In genomic region chr22:50307891-50308596, GRCh38 we compare ENCODE assay signal across 10 cellular contexts. TPM values are rescaled to one million over a fixed set of nuclear protein-coding genes. Genes with fewer than 3 reads are reported as not detected.
DNase-seq lines count a peak whose midpoint lies in the region; ATAC-seq and TF ChIP-seq lines count a peak whose summit lies in the region.
"Had no signal": no experiment of that assay in that cellular context is flagged by ENCODE, and none has a peak within 500 bp of the region (broad histone marks: within the 10 kb centered on the region; RNA-seq: fewer than 3 reads in every experiment).

No MANE protein-coding gene starts in this region.

- no peak for TF ChIP-seq POLR2A in gastroesophageal sphincter (IDR thresholded peaks at IDR 0.05)

- ATAC-seq in RWPE2 (ENCODE audit: low read depth) (no peak), gastroesophageal sphincter (no peak), psoas muscle (no peak), GM19328 (IDR thresholded peaks at IDR 0.05; ENCODE audit: unreplicated experiment) (no peak)

- peaks cover 24% of the 10 kb centered on the region for H3K4me1 ChIP-seq in RWPE2 (ENCODE audit: insufficient read depth, poor library complexity, severe bottlenecking)
- peaks cover 4 to 62% (median 44%) of the 10 kb centered on the region in 3 donors for H3K4me1 ChIP-seq in gastroesophageal sphincter
- H3K4me1 ChIP-seq in psoas muscle = peaks cover 28% of the 10 kb centered on the region

- peaks cover 6% of the 10 kb centered on the region for H3K36me3 ChIP-seq in RWPE2 (ENCODE audit: low read depth)
- peaks cover 0 to 10% of the 10 kb centered on the region in 2 donors for H3K36me3 ChIP-seq in gastroesophageal sphincter
- no peaks in the 10 kb centered on the region for H3K36me3 ChIP-seq in psoas muscle (ENCODE audit: insufficient read depth in 1 of 2, low read depth in 1 of 2)

- H3K4me3 ChIP-seq in RWPE2 (ENCODE audit: severe bottlenecking) (no peak overlapping the region), gastroesophageal sphincter (peak overlapping the region in 1 of 2 donors; percentile 94), psoas muscle (peak overlapping the region; percentile 1)

- H3K9me3 Mint-ChIP-seq in CD14-positive monocyte = peaks cover 0 to 2% (median 0%) of the 10 kb centered on the region in 7 donors
- H3K9me3 Mint-ChIP-seq: activated T-cell treated with anti-CD3 and anti-CD28 coated beads, Interleukin-2, amount 50 U/mL, for 72 hours had no signal

- intact Hi-C loops in CD14-positive monocyte (cut with micrococcal nuclease) (loop anchor here in 1 of 2 donors (2.0 to 10.0 kb wide), 2 partner anchors 19 to 343 kb away; partner anchors contain the start of genes DENND6B and PIM3), psoas muscle (cut with DNase I) (no loop called here)

- H3K27ac Mint-ChIP-seq in CD14-positive monocyte = peak overlapping the region; percentile 76 to 97 (median 94)
- H3K27ac Mint-ChIP-seq: activated T-cell treated with anti-CD3 and anti-CD28 coated beads, Interleukin-2, amount 50 U/mL, for 72 hours had no signal

- no peak for DNase-seq in CD14-positive monocyte (ENCODE audit: low spot score)
- no peak for DNase-seq in RWPE2 (ENCODE audit: low spot score)
- DNase-seq in psoas muscle = peak in 1 of 2 donors; percentile 62
- DNase-seq in DMS79 (lab: John Stamatoyannopoulos, UW) = no peak
- no peak for DNase-seq in NCI-H146 treated with DMSO at 0.1 percent for 48 hours (lab: John Stamatoyannopoulos, UW; ENCODE audit: unreplicated experiment)
- no peak for DNase-seq in central memory CD4-positive, alpha-beta T cell

- peaks cover 2% of the 10 kb centered on the region in 3 donors for H3K27me3 Mint-ChIP-seq in CD14-positive monocyte (ENCODE audit: low read depth in 3 of 3)

- no peak for TF ChIP-seq CTCF in CD14-positive monocyte (IDR thresholded peaks at IDR 0.05)
- no peak for TF ChIP-seq CTCF in RWPE2 (IDR thresholded peaks at IDR 0.05; ENCODE audit: poor library complexity, severe bottlenecking)
- no peak for TF ChIP-seq CTCF in gastroesophageal sphincter (IDR thresholded peaks at IDR 0.05)
- no peak for TF ChIP-seq CTCF in psoas muscle (IDR thresholded peaks at IDR 0.05)

- 10% methylated on average over 4 of the region's 19 CpGs; no CpG with 5 or more reads in 1 of the 2 donors for WGBS in gastroesophageal sphincter (ENCODE audit: low coverage in 1 of 2), 2 donors
- 31 to 60% (median 40%) methylated on average over 13 to 19 of the region's 19 CpGs for WGBS in psoas muscle, 3 donors

- H3K27me3 ChIP-seq in RWPE2 (ENCODE audit: insufficient read depth, poor library complexity, severe bottlenecking) (no peaks in the 10 kb centered on the region), gastroesophageal sphincter (no peaks in the 10 kb centered on the region), psoas muscle (ENCODE audit: insufficient read depth in 3 of 3, low read length in 2 of 3) (peaks cover 0 to 6% (median 0%) of the 10 kb centered on the region in 3 donors)

- peak overlapping the region; percentile 69 to 82 for H3K4me3 Mint-ChIP-seq in CD14-positive monocyte

- peaks cover 40% of the 10 kb centered on the region for H3K4me1 Mint-ChIP-seq in CD14-positive monocyte

- TF ChIP-seq EP300 in gastroesophageal sphincter (IDR thresholded peaks at IDR 0.05) = no peak

- H3K9me3 ChIP-seq in RWPE2 (ENCODE audit: severe bottlenecking) = no peaks in the 10 kb centered on the region
- no peaks in the 10 kb centered on the region for H3K9me3 ChIP-seq in gastroesophageal sphincter
- no peaks in the 10 kb centered on the region for H3K9me3 ChIP-seq in psoas muscle

- H3K36me3 Mint-ChIP-seq in CD14-positive monocyte = peaks cover 0 to 11% of the 10 kb centered on the region in 2 donors

- H3K27ac ChIP-seq in RWPE2 (ENCODE audit: poor library complexity, severe bottlenecking) (peak overlapping the region; percentile 99), gastroesophageal sphincter (peak overlapping the region; percentile 70 to 94 (median 92)), psoas muscle (peak overlapping the region; percentile 55)
- H3K27ac ChIP-seq: PC-9 had no signal

RNA-seq across cellular contexts. Expression of gene PLXNB2, which starts 0.6 kb away (rescaled TPM):
- polyA plus RNA-seq in CD14-positive monocyte (10 to 100 TPM; 38.2 to 70.5 TPM), psoas muscle (10 to 100 TPM in 1 of 3 donors, 1 to 10 TPM in 2; 3.9 to 11.6 (median 5.8) TPM)
- total RNA-seq in gastroesophageal sphincter (100 to 1,000 TPM in 2 of 4 donors, 10 to 100 TPM in 2; 93.2 to 207 (median 102) TPM), psoas muscle (10 to 100 TPM; 13.6 to 43.7 (median 15.0) TPM)

RNA-seq across cellular contexts. Expression of gene DENND6B, which starts 18.8 kb away (rescaled TPM):
- polyA plus RNA-seq in CD14-positive monocyte (1 to 10 TPM; 1.7 to 2.1 TPM), psoas muscle (under 1 TPM; 0.46 to 0.93 (median 0.81) TPM)
- total RNA-seq in gastroesophageal sphincter (1 to 10 TPM; 2.0 to 4.8 (median 2.8) TPM), psoas muscle (1 to 10 TPM in 2 of 4 donors, under 1 TPM in 2; 0.57 to 1.6 (median 0.94) TPM)

RNA-seq across cellular contexts. Expression of gene PPP6R2, which starts 35.1 kb away (rescaled TPM):
- 10 to 100 TPM in 1 of 2 donors, 1 to 10 TPM in 1; 9.1 to 10.3 TPM for polyA plus RNA-seq in CD14-positive monocyte
- total RNA-seq in gastroesophageal sphincter = 10 to 100 TPM; 52.2 to 73.5 (median 64.2) TPM
- 10 to 100 TPM; 36.6 to 48.2 (median 42.5) TPM for total RNA-seq in psoas muscle
- 10 to 100 TPM; 31.6 to 43.7 (median 32.1) TPM for polyA plus RNA-seq in psoas muscle

RNA-seq across cellular contexts. Expression of gene MAPK11, which starts 37.9 kb away (rescaled TPM):
- polyA plus RNA-seq in CD14-positive monocyte (not detected), psoas muscle (1 to 10 TPM; 1.7 to 5.3 (median 4.0) TPM)
- total RNA-seq in gastroesophageal sphincter (10 to 100 TPM in 2 of 4 donors, 1 to 10 TPM in 2; 6.8 to 11.5 (median 10.4) TPM), psoas muscle (1 to 10 TPM; 4.4 to 6.3 (median 5.4) TPM)

RNA-seq across cellular contexts. Expression of gene MAPK12, which starts 46.6 kb away (rescaled TPM):
- polyA plus RNA-seq in CD14-positive monocyte = under 1 TPM; 0.06 to 0.13 TPM
- total RNA-seq in gastroesophageal sphincter = 10 to 100 TPM; 10.1 to 18.4 (median 14.0) TPM
- 100 to 1,000 TPM; 107 to 178 (median 145) TPM for total RNA-seq in psoas muscle
- polyA plus RNA-seq in psoas muscle = 100 to 1,000 TPM in 2 of 3 donors, 10 to 100 TPM in 1; 57.4 to 148 (median 131) TPM
